20 cellular contexts compared by ENCODE assay signal in genomic region chr1:50106095-50106761, GRCh38. TPM values are rescaled to one million over a fixed set of nuclear protein-coding genes. Genes with fewer than 3 reads are reported as not detected.
A peak's percentile ranks its signal among the peaks of the same experiment; 100 is the strongest.
DNase-seq lines count a peak whose midpoint lies in the region; ATAC-seq and TF ChIP-seq lines count a peak whose summit lies in the region.
"Had no signal": no experiment of that assay in that cellular context is flagged by ENCODE, and none has a peak within 500 bp of the region (broad histone marks: within the 10 kb centered on the region; RNA-seq: fewer than 3 reads in every experiment).

No MANE protein-coding gene starts in this region.

- no peak overlapping the region for H3K4me3 ChIP-seq in esophagus muscularis mucosa
- H3K4me3 ChIP-seq: esophagus squamous epithelium, gastrocnemius medialis, lung had no signal

- no peak for TF ChIP-seq POLR2A in esophagus muscularis mucosa (IDR thresholded peaks at IDR 0.05; ENCODE audit: low read depth)

- H3K27me3 Mint-ChIP-seq in activated T-cell treated with anti-CD3 and anti-CD28 coated beads, Interleukin-2, amount 50 U/mL, for 4 hours (ENCODE audit: low read depth) = peaks cover 41% of the 10 kb centered on the region

- H3K36me3 Mint-ChIP-seq in activated T-cell treated with anti-CD3 and anti-CD28 coated beads, Interleukin-2, amount 50 U/mL, for 4 hours (ENCODE audit: insufficient read depth) = no peaks in the 10 kb centered on the region
- H3K36me3 Mint-ChIP-seq: activated naive CD8-positive, alpha-beta T cell treated with anti-CD3 and anti-CD28 coated beads for 36 hours; CD14-positive monocyte had no signal

- DNase-seq in DMS 273 (lab: John Stamatoyannopoulos, UW; ENCODE audit: unreplicated experiment) = peak; percentile 91
- DNase-seq in NCI-H1417 (lab: John Stamatoyannopoulos, UW) = peak in 2 of 3 experiments; percentile 76 to 91
- peak; percentile 87 for DNase-seq in NCI-H69 (lab: John Stamatoyannopoulos, UW)
- peak; percentile 45 for DNase-seq in esophagus muscularis mucosa (ENCODE audit: extremely low spot score)
- no peak for DNase-seq in T-helper 2 cell
- no peak for DNase-seq in activated T-cell treated with anti-CD3 and anti-CD28 coated beads, Interleukin-2, amount 50 U/mL, for 4 hours
- DNase-seq in cerebellum (ENCODE audit: low spot score) = no peak
- DNase-seq: activated CD4-positive, alpha-beta T cell treated with anti-CD3 and anti-CD28 coated beads, Interleukin-2, amount 10 ng/mL, durations not matched to agents 7 days and 5 days; activated naive CD8-positive, alpha-beta T cell treated with anti-CD3 and anti-CD28 coated beads for 36 hours; effector memory CD8-positive, alpha-beta T cell; esophagus squamous epithelium; gastrocnemius medialis; islet precursor cell; SIG-M5 had no signal

- no peaks in the 10 kb centered on the region for H3K9me3 ChIP-seq in esophagus muscularis mucosa
- H3K9me3 ChIP-seq: esophagus squamous epithelium, gastrocnemius medialis, neutrophil had no signal

- TF ChIP-seq EP300 in esophagus muscularis mucosa (IDR thresholded peaks at IDR 0.05) = no peak

- no peaks in the 10 kb centered on the region for H3K36me3 ChIP-seq in esophagus muscularis mucosa
- H3K36me3 ChIP-seq: esophagus squamous epithelium, gastrocnemius medialis, neutrophil had no signal

- no peak for TF ChIP-seq CTCF in esophagus muscularis mucosa (IDR thresholded peaks at IDR 0.05)

- peaks cover 0 to 12% (median 4%) of the 10 kb centered on the region in 4 donors for H3K4me1 ChIP-seq in esophagus muscularis mucosa
- H3K4me1 ChIP-seq: gastrocnemius medialis had no signal

- H3K9me3 Mint-ChIP-seq in activated T-cell treated with anti-CD3 and anti-CD28 coated beads, Interleukin-2, amount 50 U/mL, for 4 hours = no peaks in the 10 kb centered on the region
- H3K9me3 Mint-ChIP-seq: activated CD4-positive, alpha-beta T cell treated with anti-CD3 and anti-CD28 coated beads, Interleukin-2, amount 10 ng/mL, durations not matched to agents 7 days and 5 days; activated naive CD8-positive, alpha-beta T cell treated with anti-CD3 and anti-CD28 coated beads for 36 hours; effector memory CD8-positive, alpha-beta T cell had no signal

- peaks cover 13% of the 10 kb centered on the region for H3K4me1 Mint-ChIP-seq in activated T-cell treated with anti-CD3 and anti-CD28 coated beads, Interleukin-2, amount 50 U/mL, for 4 hours (ENCODE audit: low read depth)

- no peak overlapping the region for H3K4me3 Mint-ChIP-seq in activated T-cell treated with anti-CD3 and anti-CD28 coated beads, Interleukin-2, amount 50 U/mL, for 4 hours
- H3K4me3 Mint-ChIP-seq: activated CD4-positive, alpha-beta T cell treated with anti-CD3 and anti-CD28 coated beads, Interleukin-2, amount 10 ng/mL, durations not matched to agents 7 days and 5 days; activated naive CD8-positive, alpha-beta T cell treated with anti-CD3 and anti-CD28 coated beads for 36 hours; CD14-positive monocyte; effector memory CD8-positive, alpha-beta T cell had no signal

- H3K27ac ChIP-seq in esophagus muscularis mucosa (replicated peaks in 1 of 4) = no peak overlapping the region
- H3K27ac ChIP-seq: esophagus squamous epithelium, gastrocnemius medialis, neutrophil had no signal

- peaks cover 0 to 34% (median 0%) of the 10 kb centered on the region in 4 donors for H3K27me3 ChIP-seq in esophagus muscularis mucosa

- intact Hi-C loops in esophagus muscularis mucosa (cut with DNase I) = no loop called here

- ATAC-seq in HG02870 (IDR thresholded peaks at IDR 0.05; ENCODE audit: unreplicated experiment) = no peak
- ATAC-seq in activated T-cell treated with anti-CD3 and anti-CD28 coated beads, Interleukin-2, amount 50 U/mL, for 4 hours = no peak
- ATAC-seq: effector memory CD8-positive, alpha-beta T cell; gastrocnemius medialis had no signal

- 82% methylated on average over 12 of the region's 12 CpGs for WGBS in esophagus muscularis mucosa

RNA-seq across cellular contexts. Expression of gene ELAVL4, which starts 2.5 kb away (rescaled TPM):
- total RNA-seq in esophagus muscularis mucosa (1 to 10 TPM in 2 of 4 donors, under 1 TPM in 2; 0.40 to 2.2 (median 1.1) TPM), cerebellum (78.6 TPM)
- total RNA-seq in activated T-cell treated with anti-CD3 and anti-CD28 coated beads, Interleukin-2, amount 50 U/mL, for 4 hours = not detected
- total RNA-seq: activated CD4-positive, alpha-beta T cell treated with anti-CD3 and anti-CD28 coated beads, Interleukin-2, amount 10 ng/mL, durations not matched to agents 7 days and 5 days; activated naive CD8-positive, alpha-beta T cell treated with anti-CD3 and anti-CD28 coated beads for 36 hours; esophagus squamous epithelium; gastrocnemius medialis; pulmonary artery endothelial cell; T-helper 1 cell treated with Interleukin-12 subunit alpha and Interleukin-12 subunit beta and Interleukin-4 antibody, amounts not matched to agents 30 ng/mL and 1 ng/mL, for 36 hours had no signal

Comparison
In these comparisons a context has a peak if more than half of its experiments do, and no peak if none do; other contexts are left out.
1. DNase-seq: peak in DMS 273 (single experiment), NCI-H1417 (2 of 3), NCI-H69 (single experiment) and esophagus muscularis mucosa (single experiment); none in T-helper 2 cell (0 of 5), activated T-cell treated with anti-CD3 and anti-CD28 coated beads, Interleukin-2, amount 50 U/mL, for 4 hours (single experiment) and cerebellum (single experiment).
2. RNA of gene ELAVL4, which starts 2.5 kb away (total RNA-seq): 78.6 TPM in cerebellum (single experiment); 0.40 to 2.2 TPM in esophagus muscularis mucosa and not detected in activated T-cell treated with anti-CD3 and anti-CD28 coated beads, Interleukin-2, amount 50 U/mL, for 4 hours; every median in the first group is over 10 times any median in the second.